8 cellular contexts compared by ENCODE assay signal in genomic region chr17:50094753-50095616, GRCh38. TPM values are rescaled to one million over a fixed set of nuclear protein-coding genes. Genes with fewer than 3 reads are reported as not detected.
A peak's percentile ranks its signal among the peaks of the same experiment; 100 is the strongest.
DNase-seq lines count a peak whose midpoint lies in the region; ATAC-seq, FAIRE-seq and TF ChIP-seq lines count a peak whose summit lies in the region.

TSS of gene PDK2 (plus strand) at chr17:50095351. CDS start at chr17:50095436, 85 bp downstream.

- TF ChIP-seq CTCF in ascending aorta (IDR thresholded peaks at IDR 0.05) (no peak), right atrium auricular region (IDR thresholded peaks at IDR 0.05) (no peak)

- ATAC-seq in GM18502 (IDR thresholded peaks at IDR 0.05; ENCODE audit: poor library complexity, unreplicated experiment) = peak; percentile 94
- ATAC-seq in HG02970 (IDR thresholded peaks at IDR 0.05; ENCODE audit: low FRiP score, unreplicated experiment) = peak; percentile 85

- H3K27ac ChIP-seq in ascending aorta (peak within 1 kb of the TSS; percentile 75 to 87), right atrium auricular region (peak within 1 kb of the TSS; percentile 94 to 96)

- H3K4me1 ChIP-seq in ascending aorta = peaks cover 6 to 16% of the 10 kb centered on the region in 2 donors
- H3K4me1 ChIP-seq in right atrium auricular region = peaks cover 0 to 48% of the 10 kb centered on the region in 2 donors

- DNase-seq in NCI-H187 treated with DMSO at 0.1 percent for 48 hours (lab: John Stamatoyannopoulos, UW) = peak; percentile 47
- peak; percentile 92 for DNase-seq in T-helper 22 cell (ENCODE audit: low read depth)
- DNase-seq in ascending aorta (ENCODE audit: low spot score in 2 of 2) = peak; percentile 90 to 98
- DNase-seq in right atrium auricular region (ENCODE audit: low spot score) = peak; percentile 98
- peak; percentile 83 for DNase-seq in pulmonary artery endothelial cell (ENCODE audit: low read depth, low spot score)
- peak; percentile 98 for DNase-seq in urothelium cell line (ENCODE audit: low spot score)

- H3K27me3 ChIP-seq in ascending aorta = no peaks in the 10 kb centered on the region
- no peaks in the 10 kb centered on the region for H3K27me3 ChIP-seq in right atrium auricular region

- FAIRE-seq in urothelium cell line (lab: Jason Lieb, UNC) = peak; percentile 89

- H3K4me3 ChIP-seq in ascending aorta = peak within 1 kb of the TSS; percentile 78 to 84
- peak within 1 kb of the TSS; percentile 78 to 95 for H3K4me3 ChIP-seq in right atrium auricular region

- H3K36me3 ChIP-seq in ascending aorta (peaks cover 30 to 39% of the 10 kb centered on the region in 2 donors), right atrium auricular region (peaks cover 27% of the 10 kb centered on the region)

- H3K9me3 ChIP-seq in ascending aorta (no peaks in the 10 kb centered on the region), right atrium auricular region (no peaks in the 10 kb centered on the region)

- intact Hi-C loops in ascending aorta (cut with DNase I) = loop anchor here (1.0 to 5.0 kb wide), 4 partner anchors 16 to 202 kb away; no protein-coding TSS in a partner anchor

RNA-seq across cellular contexts. Expression of gene PDK2, which starts in this region (rescaled TPM):
- total RNA-seq in ascending aorta (73.5 TPM), right atrium auricular region (100 to 1,000 TPM; 186 to 214 TPM), pulmonary artery endothelial cell (7.8 and 11.2 TPM in 2 replicates)

Comparison
In these comparisons a context has a peak if more than half of its experiments do, and no peak if none do; other contexts are left out.
1. Peak in every context shown above with its lines: DNase-seq, ATAC-seq, H3K4me3 ChIP-seq and H3K27ac ChIP-seq.
2. DNase-seq: peak in every context shown above with its lines; median percentile 98 in right atrium auricular region; 98 in urothelium cell line; 94 in ascending aorta; 92 in T-helper 22 cell; 83 in pulmonary artery endothelial cell; 47 in NCI-H187 treated with DMSO at 0.1 percent for 48 hours.